In genomic region chr19:8004001-8004400, GRCh38 we compare ENCODE assay signal across 11 cellular contexts. TPM values are rescaled to one million over a fixed set of nuclear protein-coding genes. Genes with fewer than 3 reads are reported as not detected.
DNase-seq lines count a peak whose midpoint lies in the region; ATAC-seq, FAIRE-seq and TF ChIP-seq lines count a peak whose summit lies in the region.
"Had no signal": no experiment of that assay in that cellular context is flagged by ENCODE, and none has a peak within 500 bp of the region (broad histone marks: within the 10 kb centered on the region; RNA-seq: fewer than 3 reads in every experiment).

No MANE protein-coding gene starts in this region.

- H3K9me3 Mint-ChIP-seq in natural killer cell treated with Interleukin-12 subunit alpha and Interleukin-12 subunit beta and Interleukin-15 and Interleukin-18, amount 100 ng/mL, for 72 hours, result no peaks in the 10 kb centered on the region

- DNase-seq in BJ (ENCODE audit: low read depth) (no peak), choroid plexus epithelial cell (ENCODE audit: low read depth) (no peak), NCI-H2171 treated with DMSO at 0.1 percent for 48 hours (lab: John Stamatoyannopoulos, UW) (no peak), mucosa of descending colon (no peak), amygdala (lab: John Stamatoyannopoulos, UW) (no peak), GM12891 (ENCODE audit: insufficient read length, low spot score) (no peak)
- no peak for DNase-seq in natural killer cell treated with Interleukin-12 subunit alpha and Interleukin-12 subunit beta and Interleukin-15 and Interleukin-18, amount 100 ng/mL, for 72 hours (ENCODE audit: low spot score)
- DNase-seq: activated CD4-positive, CD25-positive, alpha-beta regulatory T cell had no signal

- H3K4me2 ChIP-seq in KMS-11, result peak overlapping the region; percentile 72

- H3K27ac ChIP-seq in KMS-11, result no peak overlapping the region

- no peaks in the 10 kb centered on the region for H3K36me3 ChIP-seq in BJ (ENCODE audit: control insufficient read depth, insufficient read depth, low read length)
- no peaks in the 10 kb centered on the region for H3K36me3 ChIP-seq in KMS-11 (ENCODE audit: insufficient read depth)
- no peaks in the 10 kb centered on the region for H3K36me3 ChIP-seq in mucosa of descending colon (ENCODE audit: low read depth)

- H3K27me3 ChIP-seq in BJ (ENCODE audit: control insufficient read depth, insufficient read depth, low read length) (no peaks in the 10 kb centered on the region), KMS-11 (ENCODE audit: insufficient read depth, low read depth) (no peaks in the 10 kb centered on the region)

- H3K27me3 Mint-ChIP-seq in natural killer cell treated with Interleukin-12 subunit alpha and Interleukin-12 subunit beta and Interleukin-15 and Interleukin-18, amount 100 ng/mL, for 72 hours, result no peaks in the 10 kb centered on the region

- H3K4me1 ChIP-seq in KMS-11 (ENCODE audit: low read depth, poor library complexity, severe bottlenecking) (peaks cover 13% of the 10 kb centered on the region), mucosa of descending colon (ENCODE audit: low read depth) (peaks cover 29% of the 10 kb centered on the region)

- H3K79me2 ChIP-seq in KMS-11 (ENCODE audit: insufficient read depth, low read depth), result peaks cover 60% of the 10 kb centered on the region

- CTCF ChIA-PET in BJ (lab: Yijun Ruan, JAX), result interaction anchor here (0.6 to 6.5 kb wide), 4 partner anchors 9 to 60 kb away, joined by 4 to 98 read pairs (median 12); partner anchors contain the start of gene TIMM44

- TF ChIP-seq POLR2A in GM12891 (IDR thresholded peaks at IDR 0.05; ENCODE audit: low read depth, low read length), result no peak

- H4K20me1 ChIP-seq in KMS-11 (ENCODE audit: insufficient read depth), result peaks cover 38% of the 10 kb centered on the region

- no peak for TF ChIP-seq CTCF in BJ (IDR thresholded peaks at IDR 0.05; ENCODE audit: insufficient read depth, low read depth, low read length)
- no peak for TF ChIP-seq CTCF in KMS-11 (conservative IDR thresholded peaks at IDR 0.05; ENCODE audit: low read depth, low read length)
- TF ChIP-seq CTCF in choroid plexus epithelial cell (conservative IDR thresholded peaks at IDR 0.05; ENCODE audit: low read depth, low read length), result no peak
- no peak for TF ChIP-seq CTCF in mucosa of descending colon (IDR thresholded peaks at IDR 0.05)

- ATAC-seq in natural killer cell treated with Interleukin-12 subunit alpha and Interleukin-12 subunit beta and Interleukin-15 and Interleukin-18, amount 100 ng/mL, for 72 hours, result no peak
- no peak for ATAC-seq in mucosa of descending colon

- peaks cover 34 to 43% of the 10 kb centered on the region in 2 donors for H3K4me1 Mint-ChIP-seq in natural killer cell treated with Interleukin-12 subunit alpha and Interleukin-12 subunit beta and Interleukin-15 and Interleukin-18, amount 100 ng/mL, for 72 hours (ENCODE audit: low read depth in 2 of 2)

- H3K9ac ChIP-seq in KMS-11, result peak overlapping the region; percentile 63; the same call in 1 of the 2 replicates

- H3K4me3 Mint-ChIP-seq in natural killer cell treated with Interleukin-12 subunit alpha and Interleukin-12 subunit beta and Interleukin-15 and Interleukin-18, amount 100 ng/mL, for 72 hours, result peak overlapping the region; percentile 98

- POLR2A ChIA-PET in BJ (lab: Charles Lee), result no interaction called here

- intact Hi-C loops in mucosa of descending colon (cut with DNase I, micrococcal nuclease), result no loop called here

- no peak for FAIRE-seq in GM12891 (lab: Jason Lieb, UNC)
- FAIRE-seq: islet of Langerhans had no signal

- no peak overlapping the region for H2AFZ ChIP-seq in KMS-11 (ENCODE audit: low read depth)

- H3K4me3 ChIP-seq in BJ (ENCODE audit: low read depth, low read length) (peak overlapping the region; percentile 76), KMS-11 (IDR thresholded peaks at IDR 0.05; ENCODE audit: insufficient read depth, low read depth, low read length) (no peak overlapping the region), choroid plexus epithelial cell (ENCODE audit: low read depth, low read length) (peak overlapping the region; percentile 67), mucosa of descending colon (no peak overlapping the region)

- peak overlapping the region in 1 of 2 donors; percentile 84 for H3K27ac Mint-ChIP-seq in natural killer cell treated with Interleukin-12 subunit alpha and Interleukin-12 subunit beta and Interleukin-15 and Interleukin-18, amount 100 ng/mL, for 72 hours

- H3K36me3 Mint-ChIP-seq in natural killer cell treated with Interleukin-12 subunit alpha and Interleukin-12 subunit beta and Interleukin-15 and Interleukin-18, amount 100 ng/mL, for 72 hours, result no peaks in the 10 kb centered on the region

- H3K9me3 ChIP-seq in mucosa of descending colon, result no peaks in the 10 kb centered on the region

TF ChIP-seq in GM12891, 5 proteins besides CTCF, POLR2A, EP300 and RAD21:
- TF ChIP-seq POLR2AphosphoS5 (IDR thresholded peaks at IDR 0.05; ENCODE audit: low read depth, low read length), result no peak
- no peak for TF ChIP-seq TAF1 (IDR thresholded peaks at IDR 0.05; ENCODE audit: low read depth, low read length)
- TF ChIP-seq PAX5 (IDR thresholded peaks at IDR 0.05; ENCODE audit: insufficient read depth, low read length, severe bottlenecking), result no peak
- no peak for TF ChIP-seq SPI1 (IDR thresholded peaks at IDR 0.05; ENCODE audit: low read depth, low read length)
- no peak for TF ChIP-seq POU2F2 (IDR thresholded peaks at IDR 0.05; ENCODE audit: low read depth, low read length)

RNA-seq across cellular contexts. Expression of gene ELAVL1, which starts 1.4 kb away (rescaled TPM):
- polyA plus RNA-seq in BJ (2011; rRNA removed), result 39.9 and 41.2 TPM in 2 replicates
- 34.4 and 43.6 TPM in 2 replicates for polyA minus RNA-seq in BJ (2011; rRNA and poly(A)+ RNA removed)
- total RNA-seq in natural killer cell treated with Interleukin-12 subunit alpha and Interleukin-12 subunit beta and Interleukin-15 and Interleukin-18, amount 100 ng/mL, for 72 hours, result 100 to 1,000 TPM; 124 to 137 TPM
- 10 to 100 TPM; 43.9 to 63.9 (median 58.7) TPM for total RNA-seq in mucosa of descending colon
- 42.5 TPM for polyA plus RNA-seq in GM12891 (2012; ENCODE audit: low read depth, missing spikeins)

RNA-seq across cellular contexts. Expression of gene CCL25, which starts 48.6 kb away (rescaled TPM):
- not detected in 2 replicates for polyA plus RNA-seq in BJ (2011; rRNA removed)
- not detected in 2 replicates for polyA minus RNA-seq in BJ (2011; rRNA and poly(A)+ RNA removed)
- total RNA-seq in natural killer cell treated with Interleukin-12 subunit alpha and Interleukin-12 subunit beta and Interleukin-15 and Interleukin-18, amount 100 ng/mL, for 72 hours, result under 1 TPM in 1 of 2 donors, not detected in 1; 0.71 TPM
- total RNA-seq in mucosa of descending colon, result not detected
- polyA plus RNA-seq in GM12891 (2012; ENCODE audit: low read depth, missing spikeins), result 2.8 TPM
- total RNA-seq: subcutaneous adipose tissue had no signal

Comparison
In these comparisons a context has a peak if more than half of its experiments do, and no peak if none do; other contexts are left out.
1. H3K4me3 ChIP-seq: peak in BJ (single experiment) and choroid plexus epithelial cell (single experiment); none in KMS-11 (single experiment) and mucosa of descending colon (single experiment).